ENCODE assay signal across 19 cellular contexts in the genomic region with DNA sequence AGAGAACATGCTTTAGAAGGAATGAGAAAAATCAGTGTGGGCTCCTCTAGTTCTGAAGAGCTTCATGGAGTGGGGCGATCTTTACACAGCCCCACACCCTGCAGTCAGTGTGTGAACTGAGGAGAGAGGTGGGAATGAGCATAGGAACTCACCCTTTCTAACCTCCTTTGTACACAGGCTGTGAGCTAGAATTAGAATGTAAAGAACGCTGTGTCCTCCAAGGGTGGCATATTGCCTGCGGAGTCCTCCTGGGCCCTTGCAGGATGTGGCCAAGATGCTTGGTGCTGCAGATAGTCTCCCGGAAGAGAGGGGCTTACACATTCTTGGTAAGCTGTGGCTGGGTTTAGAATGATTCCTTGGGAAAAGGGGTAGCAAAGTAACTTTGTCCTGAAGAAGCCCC. TPM values are rescaled to one million over a fixed set of nuclear protein-coding genes. Genes with fewer than 3 reads are reported as not detected.
DNase-seq lines count a peak whose midpoint lies in the region; ATAC-seq and TF ChIP-seq lines count a peak whose summit lies in the region.
"Had no signal": no experiment of that assay in that cellular context is flagged by ENCODE, and none has a peak within 500 bp of the region (broad histone marks: within the 10 kb centered on the region; RNA-seq: fewer than 3 reads in every experiment).

No MANE protein-coding gene starts in this region.

- no peak overlapping the region for H3K4me3 Mint-ChIP-seq in stimulated activated naive CD8-positive, alpha-beta T cell treated with anti-CD3 and anti-CD28 coated beads, Interleukin-15, amount 100 ng/mL, for 72 hours
- H3K4me3 Mint-ChIP-seq in effector memory CD8-positive, alpha-beta T cell: peak overlapping the region in 1 of 2 donors; percentile 27
- peak overlapping the region; percentile 58 for H3K4me3 Mint-ChIP-seq in natural killer cell treated with Interleukin-12 subunit alpha and Interleukin-12 subunit beta and Interleukin-15 and Interleukin-18, amount 100 ng/mL, for 72 hours
- H3K4me3 Mint-ChIP-seq: nephron; stimulated activated naive B cell treated with anti-CD40 and anti-IgM and Interleukin-4, amounts not matched to agents 10 μg/mL and 1 μg/mL and 100 μg/mL, for 72 hours had no signal

- peak in 1 of 2 donors; percentile 16 for DNase-seq in stimulated activated naive CD8-positive, alpha-beta T cell treated with anti-CD3 and anti-CD28 coated beads, Interleukin-15, amount 100 ng/mL, for 72 hours
- DNase-seq in stimulated activated naive CD8-positive, alpha-beta T cell treated with anti-CD3 and anti-CD28 coated beads, Interleukin-15, Interleukin-2, amounts not matched to agents 100 U/mL and 50 U/mL, for 24 hours: no peak
- DNase-seq in effector memory CD8-positive, alpha-beta T cell: no peak
- no peak for DNase-seq in natural killer cell treated with Interleukin-12 subunit alpha and Interleukin-12 subunit beta and Interleukin-15 and Interleukin-18, amount 100 ng/mL, for 72 hours (ENCODE audit: low spot score)
- DNase-seq in GM10266 (ENCODE audit: extremely low spot score) (no peak), NCI-H524 treated with DMSO at 0.1 percent for 48 hours (lab: John Stamatoyannopoulos, UW) (no peak)
- DNase-seq: anterior cingulate cortex; Caco-2; effector CD8-positive, alpha-beta T cell; EL; glutamatergic neuron; KBM-7; NCI-H1048; NCI-H446 treated with DMSO at 0.1 percent for 48 hours; stimulated activated naive B cell treated with anti-CD40 and anti-IgM and Interleukin-4, amounts not matched to agents 10 μg/mL and 1 μg/mL and 100 μg/mL, for 72 hours; transverse colon had no signal

- peak; percentile 65 for ATAC-seq in stimulated activated naive CD8-positive, alpha-beta T cell treated with anti-CD3 and anti-CD28 coated beads, Interleukin-15, amount 100 ng/mL, for 72 hours
- ATAC-seq in stimulated activated naive CD8-positive, alpha-beta T cell treated with anti-CD3 and anti-CD28 coated beads, Interleukin-15, Interleukin-2, amounts not matched to agents 100 U/mL and 50 U/mL, for 24 hours: no peak
- peak; percentile 44 for ATAC-seq in effector memory CD8-positive, alpha-beta T cell (replicated peaks)
- peak; percentile 62 for ATAC-seq in natural killer cell treated with Interleukin-12 subunit alpha and Interleukin-12 subunit beta and Interleukin-15 and Interleukin-18, amount 100 ng/mL, for 72 hours
- no peak for ATAC-seq in HG02623 (IDR thresholded peaks at IDR 0.05; ENCODE audit: unreplicated experiment)
- no peak for ATAC-seq in GM19324 (IDR thresholded peaks at IDR 0.05; ENCODE audit: low FRiP score, unreplicated experiment)
- ATAC-seq: stimulated activated naive B cell treated with anti-CD40 and anti-IgM and Interleukin-4, amounts not matched to agents 10 μg/mL and 1 μg/mL and 100 μg/mL, for 72 hours had no signal

- no peak for TF ChIP-seq CTCF in GM10266 (IDR thresholded peaks at IDR 0.05; ENCODE audit: control insufficient read depth, insufficient read depth, low read depth, missing control alignments)

- no peaks in the 10 kb centered on the region for H3K36me3 Mint-ChIP-seq in effector memory CD8-positive, alpha-beta T cell (ENCODE audit: insufficient read depth)
- H3K36me3 Mint-ChIP-seq in natural killer cell treated with Interleukin-12 subunit alpha and Interleukin-12 subunit beta and Interleukin-15 and Interleukin-18, amount 100 ng/mL, for 72 hours: no peaks in the 10 kb centered on the region
- H3K36me3 Mint-ChIP-seq: stimulated activated naive B cell treated with anti-CD40 and anti-IgM and Interleukin-4, amounts not matched to agents 10 μg/mL and 1 μg/mL and 100 μg/mL, for 72 hours had no signal

- H3K27me3 Mint-ChIP-seq in stimulated activated naive CD8-positive, alpha-beta T cell treated with anti-CD3 and anti-CD28 coated beads, Interleukin-15, amount 100 ng/mL, for 72 hours: no peaks in the 10 kb centered on the region
- H3K27me3 Mint-ChIP-seq in effector memory CD8-positive, alpha-beta T cell: no peaks in the 10 kb centered on the region
- no peaks in the 10 kb centered on the region for H3K27me3 Mint-ChIP-seq in natural killer cell treated with Interleukin-12 subunit alpha and Interleukin-12 subunit beta and Interleukin-15 and Interleukin-18, amount 100 ng/mL, for 72 hours
- H3K27me3 Mint-ChIP-seq: stimulated activated naive B cell treated with anti-CD40 and anti-IgM and Interleukin-4, amounts not matched to agents 10 μg/mL and 1 μg/mL and 100 μg/mL, for 72 hours had no signal

- peaks cover 71% of the 10 kb centered on the region for H3K4me1 Mint-ChIP-seq in stimulated activated naive CD8-positive, alpha-beta T cell treated with anti-CD3 and anti-CD28 coated beads, Interleukin-15, amount 100 ng/mL, for 72 hours
- H3K4me1 Mint-ChIP-seq in effector memory CD8-positive, alpha-beta T cell (ENCODE audit: low read depth in 2 of 2): peaks cover 10 to 11% of the 10 kb centered on the region in 2 donors
- peaks cover 58 to 65% of the 10 kb centered on the region in 2 donors for H3K4me1 Mint-ChIP-seq in natural killer cell treated with Interleukin-12 subunit alpha and Interleukin-12 subunit beta and Interleukin-15 and Interleukin-18, amount 100 ng/mL, for 72 hours (ENCODE audit: low read depth in 2 of 2)

- peak overlapping the region in 1 of 2 donors; percentile 78 for H3K27ac Mint-ChIP-seq in stimulated activated naive CD8-positive, alpha-beta T cell treated with anti-CD3 and anti-CD28 coated beads, Interleukin-15, amount 100 ng/mL, for 72 hours
- peak overlapping the region in 1 of 2 donors; percentile 74 for H3K27ac Mint-ChIP-seq in effector memory CD8-positive, alpha-beta T cell
- H3K27ac Mint-ChIP-seq in natural killer cell treated with Interleukin-12 subunit alpha and Interleukin-12 subunit beta and Interleukin-15 and Interleukin-18, amount 100 ng/mL, for 72 hours: peak overlapping the region; percentile 72 to 93
- H3K27ac Mint-ChIP-seq: nephron had no signal

- no peaks in the 10 kb centered on the region for H3K9me3 Mint-ChIP-seq in stimulated activated naive CD8-positive, alpha-beta T cell treated with anti-CD3 and anti-CD28 coated beads, Interleukin-15, amount 100 ng/mL, for 72 hours
- H3K9me3 Mint-ChIP-seq in effector memory CD8-positive, alpha-beta T cell: no peaks in the 10 kb centered on the region
- no peaks in the 10 kb centered on the region for H3K9me3 Mint-ChIP-seq in natural killer cell treated with Interleukin-12 subunit alpha and Interleukin-12 subunit beta and Interleukin-15 and Interleukin-18, amount 100 ng/mL, for 72 hours
- H3K9me3 Mint-ChIP-seq: nephron; stimulated activated naive B cell treated with anti-CD40 and anti-IgM and Interleukin-4, amounts not matched to agents 10 μg/mL and 1 μg/mL and 100 μg/mL, for 72 hours had no signal

RNA-seq across cellular contexts. Expression of gene NINJ2, which starts 43.9 kb away (rescaled TPM):
- total RNA-seq in natural killer cell treated with Interleukin-12 subunit alpha and Interleukin-12 subunit beta and Interleukin-15 and Interleukin-18, amount 100 ng/mL, for 72 hours: 10 to 100 TPM in 1 of 2 donors, 1 to 10 TPM in 1; 8.6 to 15.3 TPM

Comparison
In these comparisons a context has a peak if more than half of its experiments do, and no peak if none do; other contexts are left out.
1. ATAC-seq: peak in stimulated activated naive CD8-positive, alpha-beta T cell treated with anti-CD3 and anti-CD28 coated beads, Interleukin-15, amount 100 ng/mL, for 72 hours (single experiment), effector memory CD8-positive, alpha-beta T cell (single experiment) and natural killer cell treated with Interleukin-12 subunit alpha and Interleukin-12 subunit beta and Interleukin-15 and Interleukin-18, amount 100 ng/mL, for 72 hours (2 of 2); none in stimulated activated naive CD8-positive, alpha-beta T cell treated with anti-CD3 and anti-CD28 coated beads, Interleukin-15, Interleukin-2, amounts not matched to agents 100 U/mL and 50 U/mL, for 24 hours (single experiment), HG02623 (single experiment) and GM19324 (single experiment).